In the genomic region with DNA sequence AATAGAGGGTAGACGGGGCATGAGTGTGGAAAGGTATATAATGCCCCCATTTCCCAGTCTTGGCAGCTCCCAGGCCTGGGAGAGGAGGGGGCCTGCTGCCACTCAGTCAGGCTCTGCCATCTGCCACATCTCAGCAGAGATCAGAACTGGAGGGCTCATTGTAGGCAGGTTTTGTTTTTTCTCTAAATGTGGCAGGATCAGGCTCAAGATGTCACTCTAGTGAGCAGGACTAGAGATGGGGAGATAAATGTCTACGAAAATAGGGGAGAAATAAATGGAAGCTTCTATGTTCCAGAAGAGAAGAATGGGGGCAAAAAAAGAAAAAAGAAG, we compare ENCODE assay signal across 15 cellular contexts. TPM values are rescaled to one million over a fixed set of nuclear protein-coding genes. Genes with fewer than 3 reads are reported as not detected.
"Had no signal": no experiment of that assay in that cellular context is flagged by ENCODE, and none has a peak within 500 bp of the region (broad histone marks: within the 10 kb centered on the region; RNA-seq: fewer than 3 reads in every experiment).

No MANE protein-coding gene starts in this region.

- ATAC-seq: effector memory CD8-positive, alpha-beta T cell; heart left ventricle; right lobe of liver; T-helper 17 cell had no signal

- H3K4me3 ChIP-seq: heart left ventricle, ovary, right lobe of liver, testis had no signal

- H3K27me3 Mint-ChIP-seq: dendritic cell treated with granulocyte-macrophage colony-stimulating factor and Interleukin-4, amounts not matched to agents 40 ng/mL and 50 ng/mL, for 4 days; effector memory CD8-positive, alpha-beta T cell; stimulated activated naive CD8-positive, alpha-beta T cell treated with anti-CD3 and anti-CD28 coated beads, Interleukin-15, amount 100 ng/mL, for 72 hours; T-helper 17 cell had no signal

- H3K36me3 ChIP-seq: ovary, right lobe of liver, WERI-Rb-1 had no signal

- H3K4me3 Mint-ChIP-seq: dendritic cell treated with granulocyte-macrophage colony-stimulating factor and Interleukin-4, amounts not matched to agents 40 ng/mL and 50 ng/mL, for 4 days; effector memory CD8-positive, alpha-beta T cell; immature natural killer cell; nephron progenitor cell; stimulated activated naive CD8-positive, alpha-beta T cell treated with anti-CD3 and anti-CD28 coated beads, Interleukin-15, amount 100 ng/mL, for 72 hours; T-helper 17 cell had no signal

- H3K9me3 Mint-ChIP-seq: dendritic cell treated with granulocyte-macrophage colony-stimulating factor and Interleukin-4, amounts not matched to agents 40 ng/mL and 50 ng/mL, for 4 days; effector memory CD8-positive, alpha-beta T cell; immature natural killer cell; nephron progenitor cell; stimulated activated naive CD8-positive, alpha-beta T cell treated with anti-CD3 and anti-CD28 coated beads, Interleukin-15, amount 100 ng/mL, for 72 hours had no signal

- H3K27ac ChIP-seq: ovary, right lobe of liver, testis had no signal

- H3K4me1 ChIP-seq: heart left ventricle, right lobe of liver, testis had no signal

- H3K4me1 Mint-ChIP-seq: immature natural killer cell; stimulated activated naive CD8-positive, alpha-beta T cell treated with anti-CD3 and anti-CD28 coated beads, Interleukin-15, amount 100 ng/mL, for 72 hours had no signal

- DNase-seq: activated CD4-positive, alpha-beta T cell treated with anti-CD3 and anti-CD28 coated beads, Interleukin-2, amount 50 U/mL, for 48 hours; activated effector memory CD4-positive, alpha-beta T cell treated with Interleukin-2 at 50 U/mL for 16 hours; activated naive CD4-positive, alpha-beta T cell treated with anti-CD3 and anti-CD28 coated beads, Interleukin-2, amount 50 U/mL, for 16 hours; activated T-cell treated with anti-CD3 and anti-CD28 coated beads, Interleukin-2, amount 50 U/mL, for 1 hour; effector memory CD8-positive, alpha-beta T cell; heart left ventricle; immature natural killer cell; nephron progenitor cell; ovary; right lobe of liver; stimulated activated naive CD8-positive, alpha-beta T cell treated with anti-CD3 and anti-CD28 coated beads, Interleukin-15, amount 100 ng/mL, for 72 hours; T-helper 17 cell; testis; WERI-Rb-1 had no signal

- H3K9me3 ChIP-seq: heart left ventricle, ovary, right lobe of liver, testis had no signal

- H3K27me3 ChIP-seq: heart left ventricle, ovary, right lobe of liver, testis had no signal

- H3K27ac Mint-ChIP-seq: dendritic cell treated with granulocyte-macrophage colony-stimulating factor and Interleukin-4, amounts not matched to agents 40 ng/mL and 50 ng/mL, for 4 days; nephron progenitor cell; T-helper 17 cell had no signal

RNA-seq across cellular contexts. Expression of a gene that starts 13.8 kb away (rescaled TPM):
- total RNA-seq: T-helper 17 cell had no signal
- polyA plus RNA-seq: immature natural killer cell had no signal
